In the genomic region with DNA sequence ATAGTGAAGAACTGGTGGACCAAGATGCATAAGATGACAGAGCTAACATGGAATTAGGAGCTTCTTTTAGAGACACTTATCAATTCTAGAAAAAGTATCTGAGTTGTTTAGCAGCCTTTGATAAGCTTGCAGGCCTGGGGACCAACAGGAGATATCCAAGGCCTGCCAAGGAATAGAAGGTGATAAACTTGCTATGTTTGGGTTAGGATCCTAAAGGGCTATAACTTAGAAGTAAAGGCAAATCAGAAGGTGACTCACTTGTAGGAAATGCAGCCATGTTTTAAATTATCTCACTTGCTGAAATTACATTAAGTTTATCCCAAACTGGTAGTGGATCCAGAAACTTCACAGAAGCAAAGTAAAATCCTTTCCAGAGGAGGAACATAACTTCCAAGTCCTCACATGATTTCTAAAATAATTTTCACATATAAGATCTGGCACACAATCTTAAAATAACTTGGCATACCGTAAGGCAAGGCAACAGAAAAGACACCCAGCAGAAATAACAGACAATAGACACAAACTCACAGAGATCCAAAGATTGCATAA, we compare ENCODE assay signal across 28 cellular contexts.
"Had no signal": no experiment of that assay in that cellular context is flagged by ENCODE, and none has a peak within 500 bp of the region (broad histone marks: within the 10 kb centered on the region; RNA-seq: fewer than 3 reads in every experiment).

No MANE protein-coding gene starts in this region.

- H3K9me3 Mint-ChIP-seq: activated CD4-positive, alpha-beta T cell treated with anti-CD3 and anti-CD28 coated beads, Interleukin-2, amount 10 ng/mL, durations not matched to agents 7 days and 5 days had no signal

- H3K27me3 Mint-ChIP-seq: progenitor cell of endocrine pancreas had no signal

- ATAC-seq: activated CD8-positive, alpha-beta memory T cell treated with anti-CD3 and anti-CD28 coated beads, Interleukin-2, amount 10 ng/mL, durations not matched to agents 7 days and 5 days; activated CD8-positive, alpha-beta T cell treated with anti-CD3 and anti-CD28 coated beads, Interleukin-2, amount 10 ng/mL, durations not matched to agents 7 days and 5 days; body of pancreas; heart right ventricle; lower lobe of right lung; right lobe of liver; stimulated activated naive CD8-positive, alpha-beta T cell treated with anti-CD3 and anti-CD28 coated beads, Interleukin-15, Interleukin-2, amounts not matched to agents 100 U/mL and 50 U/mL, for 24 hours had no signal

- H3K4me3 ChIP-seq: body of pancreas, coronary artery, dorsolateral prefrontal cortex, heart right ventricle, lower lobe of right lung, ovary, right lobe of liver, testis, transverse colon had no signal

- H3K9me3 ChIP-seq: body of pancreas, lower lobe of right lung, neutrophil, ovary, right lobe of liver, testis, transverse colon had no signal

- H3K27ac Mint-ChIP-seq: activated CD4-positive, alpha-beta T cell treated with anti-CD3 and anti-CD28 coated beads, Interleukin-2, amount 10 ng/mL, durations not matched to agents 7 days and 5 days; activated CD8-positive, alpha-beta memory T cell treated with anti-CD3 and anti-CD28 coated beads, Interleukin-2, amount 10 ng/mL, durations not matched to agents 7 days and 5 days; activated CD8-positive, alpha-beta T cell treated with anti-CD3 and anti-CD28 coated beads, Interleukin-2, amount 10 ng/mL, durations not matched to agents 7 days and 5 days; activated naive CD8-positive, alpha-beta T cell; nephron progenitor cell; progenitor cell of endocrine pancreas had no signal

- H3K27ac ChIP-seq: body of pancreas, coronary artery, dorsolateral prefrontal cortex, lower lobe of right lung, neutrophil, ovary, right lobe of liver, testis, transverse colon had no signal

- H3K36me3 ChIP-seq: heart right ventricle, lower lobe of right lung, neutrophil, ovary, right lobe of liver, transverse colon had no signal

- H3K4me3 Mint-ChIP-seq: activated CD4-positive, alpha-beta T cell treated with anti-CD3 and anti-CD28 coated beads, Interleukin-2, amount 10 ng/mL, durations not matched to agents 7 days and 5 days; activated CD8-positive, alpha-beta memory T cell treated with anti-CD3 and anti-CD28 coated beads, Interleukin-2, amount 10 ng/mL, durations not matched to agents 7 days and 5 days; activated CD8-positive, alpha-beta T cell treated with anti-CD3 and anti-CD28 coated beads, Interleukin-2, amount 10 ng/mL, durations not matched to agents 7 days and 5 days; activated naive CD8-positive, alpha-beta T cell; nephron progenitor cell had no signal

- H3K4me1 Mint-ChIP-seq: activated CD4-positive, alpha-beta T cell treated with anti-CD3 and anti-CD28 coated beads, Interleukin-2, amount 10 ng/mL, durations not matched to agents 7 days and 5 days; activated CD8-positive, alpha-beta memory T cell treated with anti-CD3 and anti-CD28 coated beads, Interleukin-2, amount 10 ng/mL, durations not matched to agents 7 days and 5 days had no signal

- H3K4me1 ChIP-seq: lower lobe of right lung, testis had no signal

- DNase-seq: activated CD4-positive, alpha-beta T cell treated with anti-CD3 and anti-CD28 coated beads, Interleukin-2, amount 10 ng/mL, durations not matched to agents 7 days and 5 days; activated CD4-positive, CD25-positive, alpha-beta regulatory T cell treated with anti-CD3 and anti-CD28 coated beads, Interleukin-2, amount 50 U/mL, for 72 hours; activated CD8-positive, alpha-beta memory T cell treated with anti-CD3 and anti-CD28 coated beads, Interleukin-2, amount 10 ng/mL, durations not matched to agents 7 days and 5 days; activated CD8-positive, alpha-beta T cell treated with anti-CD3 and anti-CD28 coated beads, Interleukin-2, amount 10 ng/mL, durations not matched to agents 7 days and 5 days; activated effector memory CD4-positive, alpha-beta T cell treated with Interleukin-2 at 50 U/mL for 16 hours; activated naive CD4-positive, alpha-beta T cell treated with Interleukin-2 at 50 U/mL for 16 hours; anterior cingulate cortex; body of pancreas; cerebellar nuclear complex; dorsolateral prefrontal cortex; effector memory CD4-positive, alpha-beta T cell; foreskin melanocyte; heart right ventricle; lower lobe of right lung; mesenchymal stem cell; nephron progenitor cell; ovary; right lobe of liver; stimulated activated CD4-positive, alpha-beta T cell treated with anti-CD3 and anti-CD28 coated beads, Interleukin-12 subunit alpha, Interleukin-12 subunit beta, amount 100 ng/mL, for 4 hours; stimulated activated CD4-positive, alpha-beta T cell treated with anti-CD3 and anti-CD28 coated beads, Interleukin-4, amount 100 ng/mL, for 1 hour; stimulated activated naive CD8-positive, alpha-beta T cell treated with anti-CD3 and anti-CD28 coated beads, Interleukin-15, Interleukin-2, amounts not matched to agents 100 U/mL and 50 U/mL, for 24 hours; T-helper 2 cell; testis; transverse colon had no signal

- H3K36me3 Mint-ChIP-seq: activated CD8-positive, alpha-beta memory T cell treated with anti-CD3 and anti-CD28 coated beads, Interleukin-2, amount 10 ng/mL, durations not matched to agents 7 days and 5 days; activated naive CD8-positive, alpha-beta T cell had no signal

- H3K27me3 ChIP-seq: body of pancreas, heart right ventricle, ovary, right lobe of liver, testis, transverse colon had no signal
